Comparison of ENCODE assay signal across 1 cellular context in genomic region chr7:106660862-106661720, GRCh38.
TF ChIP-seq lines count a peak whose summit lies in the region.

TSS of gene CCDC71L (minus strand) at chr7:106661158. CDS start at chr7:106660896, 262 bp downstream.

TF ChIP-seq in K562, 482 proteins besides CTCF, POLR2A, EP300 and RAD21 (continued from another document and continues in another):
- TF ChIP-seq EZH2 (IDR thresholded peaks at IDR 0.05; ENCODE audit: borderline replicate concordance, low read depth, low read length) (no peak), ZNF699 (CRISPR knock-in tag; IDR thresholded peaks at IDR 0.05; ENCODE audit: insufficient replicate concordance) (no peak), ATF1 (CRISPR knock-in tag; IDR thresholded peaks at IDR 0.05) (no peak; the same call in 1 of the 2 replicates), ATF1 (tag; IDR thresholded peaks at IDR 0.05) (peak; percentile 87), PTTG1 (tag; IDR thresholded peaks at IDR 0.05; ENCODE audit: low read depth) (no peak), CLOCK (CRISPR knock-in tag; IDR thresholded peaks at IDR 0.05; ENCODE audit: borderline replicate concordance) (no peak), CC2D1A (IDR thresholded peaks at IDR 0.05) (peak; percentile 95), KDM4B (IDR thresholded peaks at IDR 0.05; ENCODE audit: borderline replicate concordance in 2 of 2, low read depth in 1 of 2) (peak in 1 of 2 experiments; percentile 81; a peak in 1 of 4 replicates), MAX (CRISPR knock-in tag; IDR thresholded peaks at IDR 0.05) (peak; percentile 4; the same call in 1 of the 2 replicates), ILF3 (IDR thresholded peaks at IDR 0.05; ENCODE audit: borderline replicate concordance) (0 out of 2 replicates have a peak, but pooled peaks have one; percentile 6), CGGBP1 (CRISPR knock-in tag; IDR thresholded peaks at IDR 0.05) (peak; percentile 94; the same call in 1 of the 2 replicates), U2AF2 (optimal IDR thresholded peaks at IDR 0.05; ENCODE audit: low read depth, low read length) (no peak), PHF20 (IDR thresholded peaks at IDR 0.05; ENCODE audit: partially characterized antibody) (no peak), ESRRA (IDR thresholded peaks at IDR 0.05; ENCODE audit: borderline replicate concordance, low read depth) (peak; percentile 80), JUND (IDR thresholded peaks at IDR 0.05; ENCODE audit: borderline replicate concordance, low read depth, low read length) (no peak; the same call in 1 of the 2 replicates), JUND (tag; IDR thresholded peaks at IDR 0.05; ENCODE audit: borderline replicate concordance, low read depth, low read length) (peak; percentile 8; the same call in 1 of the 3 replicates), PTRF (tag; IDR thresholded peaks at IDR 0.05) (0 out of 2 replicates have a peak, but pooled peaks have one; percentile 37), NBN (IDR thresholded peaks at IDR 0.05; ENCODE audit: low read depth) (peak; percentile 90), NFRKB (IDR thresholded peaks at IDR 0.05; ENCODE audit: low read depth) (peak; percentile 97), SRSF9 (IDR thresholded peaks at IDR 0.05; ENCODE audit: borderline replicate concordance, low read depth, low read length) (no peak), HDAC8 (tag; IDR thresholded peaks at IDR 0.05) (peak; percentile 4; the same call in 1 of the 2 replicates), RNF219 (CRISPR knock-in tag; IDR thresholded peaks at IDR 0.05) (no peak), LEF1 (IDR thresholded peaks at IDR 0.05) (peak; percentile 74; the same call in 1 of the 2 replicates), ZFPM2 (CRISPR knock-in tag; IDR thresholded peaks at IDR 0.05) (no peak), CSDE1 (IDR thresholded peaks at IDR 0.05) (no peak), ZNF830 (CRISPR knock-in tag; IDR thresholded peaks at IDR 0.05) (peak; percentile 61), TRIM28 (IDR thresholded peaks at IDR 0.05) (no peak; the same call in 1 of the 2 replicates), SMARCB1 (IDR thresholded peaks at IDR 0.05; ENCODE audit: insufficient read length, low read depth) (no peak), CHD4 (IDR thresholded peaks at IDR 0.05; ENCODE audit: insufficient read depth, insufficient replicate concordance, low read depth, low read length, poor library complexity, severe bottlenecking) (no peak), PCBP1 (IDR thresholded peaks at IDR 0.05; ENCODE audit: low read depth, low read length, poor library complexity, severe bottlenecking) (peak; percentile 56), ZNF449 (CRISPR knock-in tag; IDR thresholded peaks at IDR 0.05) (0 out of 2 replicates have a peak, but pooled peaks have one; percentile 34), ZNF165 (CRISPR knock-in tag; IDR thresholded peaks at IDR 0.05; ENCODE audit: borderline replicate concordance) (0 out of 2 replicates have a peak, but pooled peaks have one; percentile 54), E2F3 (CRISPR knock-in tag; IDR thresholded peaks at IDR 0.05) (no peak; the same call in none of the 2 replicates), HEY1 (CRISPR knock-in tag; IDR thresholded peaks at IDR 0.05; ENCODE audit: borderline replicate concordance) (no peak), ZNF239 (CRISPR knock-in tag; IDR thresholded peaks at IDR 0.05) (no peak), TRIM24 (IDR thresholded peaks at IDR 0.05) (peak in 1 of 2 experiments; percentile 64; a peak in 3 of 4 replicates), PCBP2 (IDR thresholded peaks at IDR 0.05; ENCODE audit: low read depth, low read length, poor library complexity, severe bottlenecking) (no peak), RUNX1 (IDR thresholded peaks at IDR 0.05; ENCODE audit: low read depth) (no peak), CBX3 (IDR thresholded peaks at IDR 0.05; ENCODE audit: borderline replicate concordance in 1 of 2, low read length in 2 of 2) (no peak; a peak in 1 of 3 replicates), PHB (CRISPR knock-in tag; IDR thresholded peaks at IDR 0.05) (no peak; the same call in 1 of the 2 replicates), HMG20A (CRISPR knock-in tag; conservative IDR thresholded peaks at IDR 0.05) (no peak), MECOM (CRISPR knock-in tag; IDR thresholded peaks at IDR 0.05) (peak; percentile 54; the same call in 1 of the 2 replicates), PRDM10 (IDR thresholded peaks at IDR 0.05; ENCODE audit: partially characterized antibody) (peak; percentile 90), RBFOX2 (IDR thresholded peaks at IDR 0.05; ENCODE audit: low read depth, low read length) (peak; percentile 86), MTA2 (IDR thresholded peaks at IDR 0.05; ENCODE audit: low read depth) (peak; percentile 27; the same call in 1 of the 2 replicates), ZFP1 (CRISPR knock-in tag; IDR thresholded peaks at IDR 0.05) (no peak), ZNF668 (CRISPR knock-in tag; IDR thresholded peaks at IDR 0.05) (no peak), XRCC5 (IDR thresholded peaks at IDR 0.05; ENCODE audit: low read depth, low read length) (peak; percentile 88; the same call in 1 of the 2 replicates), XRCC3 (IDR thresholded peaks at IDR 0.05) (no peak), ZBTB26 (CRISPR knock-in tag; IDR thresholded peaks at IDR 0.05) (peak; percentile 91), KLF6 (CRISPR knock-in tag; IDR thresholded peaks at IDR 0.05; ENCODE audit: borderline replicate concordance) (peak; percentile 2; the same call in 1 of the 2 replicates), NRF1 (conservative IDR thresholded peaks at IDR 0.05 in 1 of 2, IDR thresholded peaks at IDR 0.05 in 1 of 2) (peak; percentile 59 to 61), TBL1XR1 (IDR thresholded peaks at IDR 0.05; ENCODE audit: low read length in 2 of 2) (peak in 1 of 2 experiments; percentile 31; a peak in 2 of 4 replicates), ZBTB1 (CRISPR knock-in tag; IDR thresholded peaks at IDR 0.05; ENCODE audit: borderline replicate concordance, low read depth) (peak; percentile 28; the same call in 1 of the 2 replicates), MEF2A (IDR thresholded peaks at IDR 0.05; ENCODE audit: control insufficient read depth, low read depth, low read length) (no peak), FOXM1 (IDR thresholded peaks at IDR 0.05; ENCODE audit: low read depth) (peak; percentile 77), FOXM1 (CRISPR knock-in tag; IDR thresholded peaks at IDR 0.05; ENCODE audit: low read depth) (no peak), ZMIZ1 (IDR thresholded peaks at IDR 0.05; ENCODE audit: low read depth in 2 of 2, low read length in 2 of 2) (no peak; a peak in 1 of 4 replicates)
